24 cellular contexts compared by ENCODE assay signal in genomic region chr2:69031466-69031865, GRCh38. TPM values are rescaled to one million over a fixed set of nuclear protein-coding genes. Genes with fewer than 3 reads are reported as not detected.
A peak's percentile ranks its signal among the peaks of the same experiment; 100 is the strongest.
DNase-seq lines count a peak whose midpoint lies in the region; ATAC-seq, FAIRE-seq and TF ChIP-seq lines count a peak whose summit lies in the region.
"Had no signal": no experiment of that assay in that cellular context is flagged by ENCODE, and none has a peak within 500 bp of the region (broad histone marks: within the 10 kb centered on the region; RNA-seq: fewer than 3 reads in every experiment).

No MANE protein-coding gene starts in this region.

- CTCF ChIA-PET in A549 (lab: Yijun Ruan, JAX): interaction anchor here (0.9 to 1.6 kb wide), 5 partner anchors 9 to 47 kb away, joined by 3 to 7 read pairs (median 3); partner anchors contain the start of gene ANTXR1

- no peak overlapping the region for H2AFZ ChIP-seq in neural progenitor cell (replicated peaks)

- H3K9me3 ChIP-seq in A549 (peaks cover 18% of the 10 kb centered on the region), SJCRH30 (replicated peaks) (no peaks in the 10 kb centered on the region), neural progenitor cell (ENCODE audit: low read depth) (no peaks in the 10 kb centered on the region)

- peak overlapping the region in 1 of 2 experiments; percentile 43; a peak in 3 of 6 replicates for H3K27ac ChIP-seq in A549
- H3K27ac ChIP-seq in SJCRH30: peak overlapping the region; percentile 73
- H3K27ac ChIP-seq in coronary artery: peak overlapping the region; percentile 33 to 52
- no peak overlapping the region for H3K27ac ChIP-seq in neural progenitor cell
- H3K27ac ChIP-seq: BLaER1 treated with 17β-estradiol and CSF1 and Interleukin-3, amounts not matched to agents 10 nM and 100 nM; RWPE1 had no signal

- 88% methylated on average over 1 of the region's 1 CpG for WGBS in A549 (ENCODE audit: missing lambda C conversion rate)

- ATAC-seq in A549: no peak; a peak in 1 of 6 replicates
- ATAC-seq: CD8-positive, alpha-beta T cell; GM12878; HepG2 had no signal

- H3K4me3 ChIP-seq in A549 (no peak overlapping the region), SJCRH30 (no peak overlapping the region), coronary artery (no peak overlapping the region), neural progenitor cell (no peak overlapping the region)
- H3K4me3 ChIP-seq: BLaER1 treated with 17β-estradiol and CSF1 and Interleukin-3, amounts not matched to agents 10 nM and 100 nM; GM12878 had no signal

- TF ChIP-seq RAD21 in A549 (conservative IDR thresholded peaks at IDR 0.05 in 1 of 2, IDR thresholded peaks at IDR 0.05 in 1 of 2): no peak

- peaks cover 10% of the 10 kb centered on the region for H3K36me3 Mint-ChIP-seq in neural progenitor cell
- no peaks in the 10 kb centered on the region for H3K36me3 Mint-ChIP-seq in immature natural killer cell
- H3K36me3 Mint-ChIP-seq: CD8-positive, alpha-beta T cell had no signal

- H3K4me2 ChIP-seq in A549 (peak overlapping the region; percentile 22), neural progenitor cell (peak overlapping the region; percentile 3)
- H3K4me2 ChIP-seq: BLaER1 treated with 17β-estradiol and CSF1 and Interleukin-3, amounts not matched to agents 10 nM and 100 nM had no signal

- H3K9ac ChIP-seq in neural progenitor cell: no peak overlapping the region
- H3K9ac ChIP-seq: BLaER1 treated with 17β-estradiol and CSF1 and Interleukin-3, amounts not matched to agents 10 nM and 100 nM had no signal

- POLR2A ChIA-PET in A549 (lab: Yijun Ruan, JAX): no interaction called here

- H3K4me3 Mint-ChIP-seq in neural progenitor cell (no peak overlapping the region), immature natural killer cell (no peak overlapping the region)
- H3K4me3 Mint-ChIP-seq: CD8-positive, alpha-beta T cell had no signal

- peaks cover 13% of the 10 kb centered on the region for H3K36me3 ChIP-seq in SJCRH30
- no peaks in the 10 kb centered on the region for H3K36me3 ChIP-seq in neural progenitor cell
- H3K36me3 ChIP-seq: BLaER1 treated with 17β-estradiol and CSF1 and Interleukin-3, amounts not matched to agents 10 nM and 100 nM had no signal

- TF ChIP-seq CTCF in A549 (IDR thresholded peaks at IDR 0.05): no peak
- no peak for TF ChIP-seq CTCF in coronary artery (IDR thresholded peaks at IDR 0.05)
- TF ChIP-seq CTCF in neural progenitor cell (IDR thresholded peaks at IDR 0.05): no peak

- no peak for TF ChIP-seq POLR2A in A549 (IDR thresholded peaks at IDR 0.05; ENCODE audit: low read length)

- no peaks in the 10 kb centered on the region for H3F3A ChIP-seq in neural progenitor cell (ENCODE audit: low read depth)

- H3K4me1 Mint-ChIP-seq in neural progenitor cell (peaks cover 31% of the 10 kb centered on the region), immature natural killer cell (no peaks in the 10 kb centered on the region)

- TF ChIP-seq EP300 in A549 (IDR thresholded peaks at IDR 0.05): no peak

- DNase-seq in A549 (ENCODE audit: low read depth in 1 of 2, low spot score in 1 of 2) (no peak), SJCRH30 (peak in 1 of 2 experiments; percentile 38), coronary artery (ENCODE audit: low spot score) (no peak), neural progenitor cell (ENCODE audit: low spot score) (no peak), RKO (ENCODE audit: low spot score) (no peak), globus pallidus (ENCODE audit: low spot score) (no peak), immature natural killer cell (no peak), SIG-M5 treated with dmso at 0.1 percent for 504 hours (lab: John Stamatoyannopoulos, UW; ENCODE audit: unreplicated experiment) (no peak)
- DNase-seq: Calu3; CD8-positive, alpha-beta T cell; GOT3; KBM-7; MV-4-11; NCI-H1694 treated with DMSO at 0.1 percent for 48 hours; NCI-H2107; NCI-H226; NCI-H524; NCI-H82; SIG-M5 had no signal

- H3K4me1 ChIP-seq in A549 (peaks cover 49% of the 10 kb centered on the region), SJCRH30 (peaks cover 28% of the 10 kb centered on the region), neural progenitor cell (peaks cover 17% of the 10 kb centered on the region)

- no peaks in the 10 kb centered on the region for H3K27me3 ChIP-seq in SJCRH30
- no peaks in the 10 kb centered on the region for H3K27me3 ChIP-seq in neural progenitor cell
- H3K27me3 ChIP-seq: BLaER1 treated with 17β-estradiol and CSF1 and Interleukin-3, amounts not matched to agents 10 nM and 100 nM had no signal

- no peaks in the 10 kb centered on the region for H4K20me1 ChIP-seq in neural progenitor cell (ENCODE audit: low read depth)
- H4K20me1 ChIP-seq: BLaER1 treated with 17β-estradiol and CSF1 and Interleukin-3, amounts not matched to agents 10 nM and 100 nM had no signal

- peaks cover 14% of the 10 kb centered on the region for H3K9me3 Mint-ChIP-seq in neural progenitor cell
- H3K9me3 Mint-ChIP-seq in immature natural killer cell: no peaks in the 10 kb centered on the region
- H3K9me3 Mint-ChIP-seq: CD8-positive, alpha-beta T cell had no signal

- H3K27me3 Mint-ChIP-seq in neural progenitor cell (ENCODE audit: insufficient read depth, low read depth) (peaks cover 2% of the 10 kb centered on the region), immature natural killer cell (ENCODE audit: low read depth in 3 of 3) (peaks cover 1 to 4% (median 3%) of the 10 kb centered on the region in 3 donors)

- H3K79me2 ChIP-seq in neural progenitor cell (ENCODE audit: low read depth): no peaks in the 10 kb centered on the region

- peak; percentile 28 for FAIRE-seq in A549 (lab: Jason Lieb, UNC)
- FAIRE-seq: GM12878, GM18507, HepG2 had no signal

- H3K27ac Mint-ChIP-seq in neural progenitor cell (peak overlapping the region; percentile 30), immature natural killer cell (no peak overlapping the region)
- H3K27ac Mint-ChIP-seq: CD8-positive, alpha-beta T cell had no signal

TF ChIP-seq in A549, 52 proteins besides CTCF, POLR2A, EP300 and RAD21:
- TF ChIP-seq RFX5 (IDR thresholded peaks at IDR 0.05) (no peak), HOXA7 (CRISPR knock-in tag; IDR thresholded peaks at IDR 0.05) (no peak), ESRRA (IDR thresholded peaks at IDR 0.05; ENCODE audit: borderline replicate concordance, low read length) (no peak), FOXS1 (CRISPR knock-in tag; IDR thresholded peaks at IDR 0.05) (no peak), CEBPB (IDR thresholded peaks at IDR 0.05) (no peak), POLR2AphosphoS2 (conservative IDR thresholded peaks at IDR 0.05; ENCODE audit: low read length) (no peak), ZC3H11A (IDR thresholded peaks at IDR 0.05) (no peak), FOSB (CRISPR knock-in tag; IDR thresholded peaks at IDR 0.05) (no peak), TP53 (CRISPR knock-in tag; IDR thresholded peaks at IDR 0.05) (no peak)

RNA-seq across cellular contexts. Expression of gene ANTXR1, which starts 18.5 kb away (rescaled TPM):
- polyA plus RNA-seq in A549 (2011; rRNA removed): 150 and 161 TPM in 2 replicates
- 122 and 157 TPM in 2 replicates for polyA plus RNA-seq in A549 (2012; cell fraction: cytosol; rRNA removed)
- 116 and 163 TPM in 2 replicates for polyA plus RNA-seq in A549 (2012; cell fraction: nucleus; rRNA removed)
- polyA plus RNA-seq in A549 (2017; fragmentation: RNase III; extraction: RNeasy Plus Mini Kit Qiagen cat#74134 plus additional on column Dnase treatment): 192 to 194 TPM (median 192 TPM) in 3 replicates
- 99.9 and 120 TPM in 2 replicates for polyA minus RNA-seq in A549 (2011; rRNA and poly(A)+ RNA removed)
- 60.9 and 67.4 TPM in 2 replicates for total RNA-seq in SJCRH30 (2014; rRNA removed; shearing (Covaris generic))
- 6.5 and 6.7 TPM in 2 replicates for total RNA-seq in neural progenitor cell (ENCODE audit: low replicate concordance)
- not detected for polyA plus RNA-seq in immature natural killer cell
- total RNA-seq: CD8-positive, alpha-beta T cell had no signal

RNA-seq across cellular contexts. Expression of gene GKN1, which starts 57.0 kb away (rescaled TPM):
- 0.35 and 0.57 TPM in 2 replicates for polyA plus RNA-seq in A549 (2011; rRNA removed)
- 0.52 and 0.81 TPM in 2 replicates for polyA plus RNA-seq in A549 (2012; cell fraction: cytosol; rRNA removed)
- polyA plus RNA-seq in A549 (2012; cell fraction: nucleus; rRNA removed): 0.36 and 0.49 TPM in 2 replicates
- polyA plus RNA-seq in A549 (2017; fragmentation: RNase III; extraction: RNeasy Plus Mini Kit Qiagen cat#74134 plus additional on column Dnase treatment): 0.45 to 0.90 TPM (median 0.45 TPM) in 3 replicates
- not detected in 2 replicates for polyA minus RNA-seq in A549 (2011; rRNA and poly(A)+ RNA removed)
- not detected in 2 replicates for total RNA-seq in SJCRH30 (2014; rRNA removed; shearing (Covaris generic))
- total RNA-seq in neural progenitor cell (ENCODE audit: low replicate concordance): not detected in 2 replicates
- polyA plus RNA-seq in immature natural killer cell: not detected
- total RNA-seq: Calu3; CD8-positive, alpha-beta T cell; GM12878; HepG2 had no signal
- polyA plus RNA-seq: GM12878, HepG2 had no signal
